ENCODE assay signal across 8 cellular contexts in the genomic region with DNA sequence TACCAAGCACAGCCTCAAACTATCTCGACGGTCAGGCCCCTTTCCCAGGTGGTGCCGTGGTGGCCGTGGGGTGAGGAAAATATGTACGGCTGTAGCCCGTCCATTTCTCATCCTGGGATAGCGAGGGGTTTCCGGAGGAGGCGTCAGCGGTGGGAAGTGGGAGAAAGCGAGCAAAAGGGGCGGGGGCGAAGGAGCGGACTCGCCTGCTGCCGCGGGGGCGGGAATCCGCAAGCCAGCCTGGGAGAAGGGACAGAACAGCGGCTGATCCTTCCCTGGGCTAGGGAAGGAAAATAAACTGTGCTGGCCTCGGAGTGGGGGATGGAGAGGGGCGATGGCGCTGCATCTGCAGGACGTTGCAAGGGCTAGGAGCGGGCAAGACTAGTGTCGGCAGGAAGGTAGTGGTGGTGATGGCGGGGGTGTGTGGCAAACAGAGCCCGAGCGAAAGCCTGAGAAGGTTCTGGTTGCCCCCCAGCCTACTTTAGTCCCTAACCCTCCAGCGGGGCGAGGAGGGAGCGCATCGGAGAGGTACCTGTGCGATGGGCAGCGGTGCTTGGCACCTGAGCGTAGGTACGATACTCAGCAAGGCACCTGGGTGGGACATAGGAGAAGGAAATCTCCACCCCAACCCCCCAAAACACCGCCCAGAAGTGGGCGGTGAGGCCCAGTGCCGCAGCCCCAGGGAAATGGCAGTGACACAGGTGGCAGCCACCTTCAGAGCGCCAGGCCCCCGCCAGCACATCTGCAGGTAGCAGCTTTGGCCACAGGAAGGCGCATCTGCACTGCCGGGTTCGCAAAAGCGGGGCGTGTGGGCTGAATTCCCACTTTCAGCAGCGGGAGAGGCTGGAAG. TPM values are rescaled to one million over a fixed set of nuclear protein-coding genes. Genes with fewer than 3 reads are reported as not detected.
A peak's percentile ranks its signal among the peaks of the same experiment; 100 is the strongest.
DNase-seq lines count a peak whose midpoint lies in the region; ATAC-seq and TF ChIP-seq lines count a peak whose summit lies in the region.

No MANE protein-coding gene starts in this region.

- peak; percentile 68 for TF ChIP-seq RAD21 in SK-N-SH (IDR thresholded peaks at IDR 0.05; ENCODE audit: low read length)

- intact Hi-C loops in esophagus muscularis mucosa (cut with DNase I) = no loop called here

- 15% methylated on average over 44 of the region's 48 CpGs for WGBS in SK-N-SH (ENCODE audit: low lambda C conversion rate)
- 4% methylated on average over 41 of the region's 48 CpGs for WGBS in esophagus muscularis mucosa

- no peak overlapping the region for H3K27ac ChIP-seq in DND-41 (ENCODE audit: low read length)
- peak overlapping the region; percentile 69 for H3K27ac ChIP-seq in HUES48 (ENCODE audit: low read depth, low read length)
- H3K27ac ChIP-seq in SK-N-SH (ENCODE audit: low read depth in 2 of 2, low read length in 1 of 2) = no peak overlapping the region
- H3K27ac ChIP-seq in esophagus muscularis mucosa (replicated peaks in 1 of 4) = no peak overlapping the region
- H3K27ac ChIP-seq in parathyroid adenoma = no peak overlapping the region

- H3K4me2 ChIP-seq in DND-41 (ENCODE audit: insufficient read depth, low read length) (no peak overlapping the region), SK-N-SH (peak overlapping the region; percentile 51; the same call in 1 of the 2 replicates), parathyroid adenoma (ENCODE audit: low read length) (peak overlapping the region; percentile 40)

- TF ChIP-seq EP300 in SK-N-SH (IDR thresholded peaks at IDR 0.05; ENCODE audit: borderline replicate concordance in 1 of 2, low read depth in 1 of 2, low read length in 1 of 2) (no peak), esophagus muscularis mucosa (IDR thresholded peaks at IDR 0.05) (no peak)

- POLR2A ChIA-PET in SK-N-SH (lab: Yijun Ruan, JAX) = no interaction called here

- H3K36me3 ChIP-seq in DND-41 (ENCODE audit: insufficient read depth, low read length) (no peaks in the 10 kb centered on the region), HUES48 (ENCODE audit: control insufficient read depth, insufficient read depth, low read length) (no peaks in the 10 kb centered on the region), SK-N-SH (replicated peaks in 1 of 2; ENCODE audit: control insufficient read depth in 1 of 2, insufficient read depth in 2 of 2, low read length in 1 of 2) (no peaks in the 10 kb centered on the region), esophagus muscularis mucosa (no peaks in the 10 kb centered on the region), parathyroid adenoma (ENCODE audit: control insufficient read depth, insufficient read depth, low read length) (no peaks in the 10 kb centered on the region)

- peak; percentile 22 for TF ChIP-seq CTCF in DND-41 (IDR thresholded peaks at IDR 0.05; ENCODE audit: borderline replicate concordance, extremely low read depth, low read length, poor library complexity, severe bottlenecking)
- TF ChIP-seq CTCF in SK-N-SH (IDR thresholded peaks at IDR 0.05) = peak; percentile 89
- TF ChIP-seq CTCF in esophagus muscularis mucosa (IDR thresholded peaks at IDR 0.05) = peak; percentile 14 to 70 (median 60)
- no peak for TF ChIP-seq CTCF in parathyroid adenoma (IDR thresholded peaks at IDR 0.05)

- no peaks in the 10 kb centered on the region for H3K4me1 ChIP-seq in DND-41 (ENCODE audit: insufficient read depth, low read length)
- H3K4me1 ChIP-seq in HUES48 (ENCODE audit: control insufficient read depth, insufficient read depth, low read length) = peaks cover 14% of the 10 kb centered on the region
- peaks cover 0 to 3% of the 10 kb centered on the region in 2 experiments; a peak in 2 of 4 replicates for H3K4me1 ChIP-seq in SK-N-SH (ENCODE audit: control insufficient read depth in 1 of 2, insufficient read depth in 2 of 2, low read depth in 1 of 2, low read length in 1 of 2)
- peaks cover 8 to 14% (median 11%) of the 10 kb centered on the region in 4 donors for H3K4me1 ChIP-seq in esophagus muscularis mucosa
- H3K4me1 ChIP-seq in parathyroid adenoma = no peaks in the 10 kb centered on the region

- no peaks in the 10 kb centered on the region for H3K79me2 ChIP-seq in DND-41 (ENCODE audit: insufficient read depth, low read length)
- no peaks in the 10 kb centered on the region for H3K79me2 ChIP-seq in SK-N-SH (ENCODE audit: insufficient read depth)
- no peaks in the 10 kb centered on the region for H3K79me2 ChIP-seq in parathyroid adenoma

- DNase-seq in DND-41 = no peak
- DNase-seq in SK-N-SH = peak; percentile 73
- peak; percentile 91 for DNase-seq in esophagus muscularis mucosa (ENCODE audit: extremely low spot score)
- no peak for DNase-seq in foreskin melanocyte

- ATAC-seq in DND-41 (ENCODE audit: insufficient read depth, low read depth) (no peak), HG02884 (IDR thresholded peaks at IDR 0.05; ENCODE audit: unreplicated experiment) (no peak), HG03135 (IDR thresholded peaks at IDR 0.05; ENCODE audit: unreplicated experiment) (no peak)

- H3F3A ChIP-seq in SK-N-SH (replicated peaks; ENCODE audit: insufficient read depth) = no peaks in the 10 kb centered on the region

- TF ChIP-seq POLR2A in esophagus muscularis mucosa (IDR thresholded peaks at IDR 0.05; ENCODE audit: low read depth) = no peak

- no peaks in the 10 kb centered on the region for H3K9me2 ChIP-seq in SK-N-SH

- no peak overlapping the region for H3K4me3 ChIP-seq in DND-41 (ENCODE audit: low read depth in 1 of 2, low read length in 2 of 2)
- peak overlapping the region; percentile 85 for H3K4me3 ChIP-seq in HUES48 (ENCODE audit: low read depth, low read length)
- H3K4me3 ChIP-seq in SK-N-SH (ENCODE audit: low read depth in 2 of 2, low read length in 1 of 2) = peak overlapping the region in 1 of 2 experiments; percentile 16; a peak in 2 of 4 replicates
- peak overlapping the region; percentile 33 to 42 (median 36) for H3K4me3 ChIP-seq in esophagus muscularis mucosa
- peak overlapping the region; percentile 20 for H3K4me3 ChIP-seq in parathyroid adenoma (ENCODE audit: low read depth, low read length)

- H2AFZ ChIP-seq in DND-41 (ENCODE audit: low read depth, low read length) (no peak overlapping the region), SK-N-SH (ENCODE audit: low read depth) (no peak overlapping the region), parathyroid adenoma (peak overlapping the region; percentile 18)

- H3K9ac ChIP-seq in DND-41 (ENCODE audit: low read depth, low read length) = no peak overlapping the region
- H3K9ac ChIP-seq in HUES48 (ENCODE audit: low read depth, low read length) = peak overlapping the region; percentile 48
- H3K9ac ChIP-seq in SK-N-SH = no peak overlapping the region
- no peak overlapping the region for H3K9ac ChIP-seq in parathyroid adenoma

- CTCF ChIA-PET in SK-N-SH (lab: Yijun Ruan, JAX) = interaction anchor here (0.6 to 4.1 kb wide), 6 partner anchors 9 to 505 kb away, joined by 3 to 26 read pairs (median 4); no protein-coding TSS in a partner anchor

- no peaks in the 10 kb centered on the region for H3K9me3 ChIP-seq in DND-41 (ENCODE audit: insufficient read depth, low read length, severe bottlenecking)
- no peaks in the 10 kb centered on the region for H3K9me3 ChIP-seq in HUES48 (ENCODE audit: control insufficient read depth, insufficient read depth, low read length)
- no peaks in the 10 kb centered on the region for H3K9me3 ChIP-seq in SK-N-SH
- H3K9me3 ChIP-seq in esophagus muscularis mucosa = no peaks in the 10 kb centered on the region
- H3K9me3 ChIP-seq in parathyroid adenoma (ENCODE audit: control insufficient read depth, low read length) = no peaks in the 10 kb centered on the region

- H4K20me1 ChIP-seq in DND-41 (ENCODE audit: insufficient read depth, low read length) = no peaks in the 10 kb centered on the region
- H4K20me1 ChIP-seq in SK-N-SH (ENCODE audit: insufficient read depth) = no peaks in the 10 kb centered on the region

- H3K27me3 ChIP-seq in DND-41 (ENCODE audit: insufficient read depth, low read length, poor library complexity) = peaks cover 15% of the 10 kb centered on the region
- no peaks in the 10 kb centered on the region for H3K27me3 ChIP-seq in HUES48 (ENCODE audit: control insufficient read depth, insufficient read depth, low read length)
- peaks cover 88% of the 10 kb centered on the region for H3K27me3 ChIP-seq in SK-N-SH (ENCODE audit: insufficient read depth)
- peaks cover 0 to 62% (median 9%) of the 10 kb centered on the region in 4 donors for H3K27me3 ChIP-seq in esophagus muscularis mucosa
- no peaks in the 10 kb centered on the region for H3K27me3 ChIP-seq in parathyroid adenoma (ENCODE audit: control insufficient read depth, insufficient read depth, low read length)

TF ChIP-seq in SK-N-SH, 30 proteins besides CTCF, POLR2A, EP300 and RAD21 (continues in another document):
- TF ChIP-seq SMC3 (IDR thresholded peaks at IDR 0.05; ENCODE audit: low read depth, low read length) = peak; percentile 60
- TF ChIP-seq EZH2phosphoT487 (IDR thresholded peaks at IDR 0.05; ENCODE audit: borderline replicate concordance, low read depth) = peak; percentile 33; the same call in 1 of the 2 replicates
- TF ChIP-seq, protein P1, sequence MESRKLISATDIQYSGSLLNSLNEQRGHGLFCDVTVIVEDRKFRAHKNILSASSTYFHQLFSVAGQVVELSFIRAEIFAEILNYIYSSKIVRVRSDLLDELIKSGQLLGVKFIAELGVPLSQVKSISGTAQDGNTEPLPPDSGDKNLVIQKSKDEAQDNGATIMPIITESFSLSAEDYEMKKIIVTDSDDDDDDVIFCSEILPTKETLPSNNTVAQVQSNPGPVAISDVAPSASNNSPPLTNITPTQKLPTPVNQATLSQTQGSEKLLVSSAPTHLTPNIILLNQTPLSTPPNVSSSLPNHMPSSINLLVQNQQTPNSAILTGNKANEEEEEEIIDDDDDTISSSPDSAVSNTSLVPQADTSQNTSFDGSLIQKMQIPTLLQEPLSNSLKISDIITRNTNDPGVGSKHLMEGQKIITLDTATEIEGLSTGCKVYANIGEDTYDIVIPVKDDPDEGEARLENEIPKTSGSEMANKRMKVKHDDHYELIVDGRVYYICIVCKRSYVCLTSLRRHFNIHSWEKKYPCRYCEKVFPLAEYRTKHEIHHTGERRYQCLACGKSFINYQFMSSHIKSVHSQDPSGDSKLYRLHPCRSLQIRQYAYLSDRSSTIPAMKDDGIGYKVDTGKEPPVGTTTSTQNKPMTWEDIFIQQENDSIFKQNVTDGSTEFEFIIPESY (IDR thresholded peaks at IDR 0.05; ENCODE audit: borderline replicate concordance, low read depth) = no peak
- no peak for TF ChIP-seq MAX (IDR thresholded peaks at IDR 0.05; ENCODE audit: low read depth)
- TF ChIP-seq GATA2 (CRISPR knock-in tag; IDR thresholded peaks at IDR 0.05) = no peak
- no peak for TF ChIP-seq FOSL2 (IDR thresholded peaks at IDR 0.05; ENCODE audit: borderline replicate concordance, low read depth)
- TF ChIP-seq TEAD4 (IDR thresholded peaks at IDR 0.05; ENCODE audit: borderline replicate concordance, insufficient read depth) = no peak

RNA-seq across cellular contexts. Expression of gene STEAP1B, which starts 49.9 kb away (rescaled TPM):
- 14.7 and 16.6 TPM in 2 replicates for polyA plus RNA-seq in SK-N-SH (2012; rRNA removed)
- polyA plus RNA-seq in SK-N-SH (2012; cell fraction: cytosol; rRNA removed) = 20.5 and 21.4 TPM in 2 replicates
- polyA plus RNA-seq in SK-N-SH (2012; cell fraction: nucleus; rRNA removed) = 5.5 and 9.3 TPM in 2 replicates
- 1 to 10 TPM; 1.6 to 2.2 (median 1.6) TPM for total RNA-seq in esophagus muscularis mucosa

Comparison
In these comparisons a context has a peak if more than half of its experiments do, and no peak if none do; other contexts are left out.
1. DNase-seq: peak in SK-N-SH (single experiment) and esophagus muscularis mucosa (single experiment); none in DND-41 (single experiment) and foreskin melanocyte (single experiment).
2. H3K4me3 ChIP-seq: peak in HUES48 (single experiment), esophagus muscularis mucosa (4 of 4) and parathyroid adenoma (single experiment); none in DND-41 (0 of 2).